In genomic region chr3:11720220-11721113, GRCh38 we compare ENCODE assay signal across 8 cellular contexts.
DNase-seq lines count a peak whose midpoint lies in the region; ATAC-seq and TF ChIP-seq lines count a peak whose summit lies in the region.

No MANE protein-coding gene starts in this region.

- DNase-seq in Caki2 (ENCODE audit: low read depth): peak; percentile 87
- peak; percentile 91 for DNase-seq in NAMALWA (ENCODE audit: low spot score)
- peak; percentile 35 for DNase-seq in T-helper 9 cell
- DNase-seq in body of pancreas: peak; percentile 86 to 93 (median 88)
- DNase-seq in hippocampal formation (lab: John Stamatoyannopoulos, UW): peak; percentile 36 to 43
- peak; percentile 71 for DNase-seq in renal cortical epithelial cell (ENCODE audit: low read depth)

- intact Hi-C loops in body of pancreas (cut with DNase I): no loop called here

- peak in 4 of 7 experiments; percentile 24 to 36 (median 28) for TF ChIP-seq CTCF in body of pancreas (IDR thresholded peaks at IDR 0.05)

- peak overlapping the region; percentile 96 to 99 (median 96) for H3K27ac ChIP-seq in body of pancreas

- H3K36me3 ChIP-seq in body of pancreas (replicated peaks in 1 of 2; ENCODE audit: insufficient read depth in 1 of 2, low read depth in 2 of 2): no peaks in the 10 kb centered on the region

- no peaks in the 10 kb centered on the region for H3K27me3 ChIP-seq in body of pancreas

- ATAC-seq in GM21576 (IDR thresholded peaks at IDR 0.05; ENCODE audit: unreplicated experiment) (peak; percentile 21), body of pancreas (peak; percentile 67), GM19463 (IDR thresholded peaks at IDR 0.05; ENCODE audit: unreplicated experiment) (no peak)

- WGBS in body of pancreas, 2 donors: 1% methylated on average over 11 to 60 of the region's 71 CpGs

- in situ Hi-C loops in Caki2 (cut with HindIII; ENCODE audit: low pct_unique_long_range_greater_than_20kb, low sequenced_read_pairs): no loop called here

- H3K4me3 ChIP-seq in body of pancreas: peak overlapping the region; percentile 56 to 77

- TF ChIP-seq POLR2A in body of pancreas (IDR thresholded peaks at IDR 0.05): peak; percentile 89 to 96 (median 95)

- H3K4me1 ChIP-seq in body of pancreas: peaks cover 41% of the 10 kb centered on the region

- H3K9me3 ChIP-seq in body of pancreas: no peaks in the 10 kb centered on the region

Comparison
In these comparisons a context has a peak if more than half of its experiments do, and no peak if none do; other contexts are left out.
1. DNase-seq: peak in every context shown above with its lines; median percentile 91 in NAMALWA; 88 in body of pancreas; 87 in Caki2; 71 in renal cortical epithelial cell; 40 in hippocampal formation; 35 in T-helper 9 cell.